In the genomic region with DNA sequence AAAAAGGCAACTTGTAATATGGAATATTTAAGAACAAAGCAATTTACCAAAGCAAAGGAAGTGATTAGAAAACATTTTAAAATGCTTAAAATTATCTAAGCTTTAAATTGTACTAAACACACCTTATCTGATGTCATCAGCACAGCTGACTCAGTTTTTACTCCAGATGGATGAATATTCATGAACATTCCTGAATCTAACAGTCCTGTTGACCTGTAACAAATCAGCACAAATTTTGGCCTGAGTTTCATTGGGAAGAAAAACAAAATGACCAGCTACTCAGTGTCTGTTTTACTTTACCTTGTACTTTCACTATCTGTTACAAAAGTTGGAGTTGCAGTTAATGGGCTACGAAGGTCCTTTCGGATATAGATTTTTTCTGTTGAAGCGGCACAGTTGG, we compare ENCODE assay signal across 17 cellular contexts.
"Had no signal": no experiment of that assay in that cellular context is flagged by ENCODE, and none has a peak within 500 bp of the region (broad histone marks: within the 10 kb centered on the region; RNA-seq: fewer than 3 reads in every experiment).

No MANE protein-coding gene starts in this region.

- DNase-seq: Kasumi-1, MV-4-11, NCI-H1048, NCI-H1105, NCI-H1417, NCI-H1436 treated with DMSO at 0.1 percent for 48 hours, NCI-H1694, NCI-H187 treated with DMSO at 0.1 percent for 48 hours, NCI-H2081, NCI-H2107, NCI-H2227 treated with DMSO at 0.1 percent for 48 hours, NCI-H524 treated with DMSO at 0.1 percent for 48 hours, NCI-H69, NCI-H774, Right ventricle myocardium superior, RPMI8226, SIG-M5 had no signal
